Comparison of ENCODE assay signal across 10 cellular contexts in the genomic region with DNA sequence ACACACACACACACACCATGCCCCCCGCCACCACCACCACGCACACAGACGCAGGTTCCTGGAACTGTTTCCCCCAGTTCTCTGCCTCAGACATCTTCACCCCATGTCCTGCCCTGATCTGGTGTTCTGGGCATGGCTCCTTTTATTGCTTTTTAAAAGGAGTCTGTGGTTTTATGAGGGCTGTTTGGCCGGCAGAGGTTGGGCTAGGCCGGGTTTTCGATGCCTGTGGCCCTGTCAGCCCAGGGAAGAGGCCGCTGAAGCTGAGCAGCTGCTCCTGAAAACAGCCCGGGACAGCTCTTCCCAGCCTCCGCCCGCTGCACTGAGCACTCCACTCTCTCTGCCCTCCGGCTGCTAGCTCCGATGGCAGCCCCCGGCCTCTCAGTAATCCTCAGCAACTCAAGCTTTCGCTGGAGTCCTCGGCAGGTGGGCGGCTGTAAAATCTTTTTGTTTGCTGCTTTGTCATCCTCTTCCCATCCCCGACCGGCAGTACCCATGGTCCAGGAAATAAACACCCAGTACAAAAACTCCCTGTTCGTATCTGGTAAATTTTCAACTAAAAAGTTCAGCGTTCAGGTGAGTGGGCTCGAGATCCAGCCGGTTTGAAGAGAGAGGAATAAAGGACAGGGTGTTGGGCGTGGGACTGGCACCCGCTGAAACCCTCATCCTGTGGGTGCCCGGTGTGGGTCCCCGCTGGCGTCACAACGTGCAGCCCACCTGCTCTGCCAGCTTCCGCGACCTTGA.
DNase-seq lines count a peak whose midpoint lies in the region; ATAC-seq and TF ChIP-seq lines count a peak whose summit lies in the region.
"Had no signal": no experiment of that assay in that cellular context is flagged by ENCODE, and none has a peak within 500 bp of the region (broad histone marks: within the 10 kb centered on the region; RNA-seq: fewer than 3 reads in every experiment).

No MANE protein-coding gene starts in this region.

- H3K9me3 ChIP-seq in hepatocyte (ENCODE audit: low read depth) (no peaks in the 10 kb centered on the region), skeletal muscle satellite cell (replicated peaks; ENCODE audit: low read length) (no peaks in the 10 kb centered on the region)

- H3K9me2 ChIP-seq in hepatocyte (replicated peaks; ENCODE audit: insufficient read depth): no peaks in the 10 kb centered on the region

- 24% methylated on average over 30 of the region's 30 CpGs for WGBS in hepatocyte (ENCODE audit: low lambda C conversion rate, missing lambda C conversion rate)

- peaks cover 5% of the 10 kb centered on the region for H3K4me1 Mint-ChIP-seq in activated T-cell treated with anti-CD3 and anti-CD28 coated beads, Interleukin-2, amount 50 U/mL, for 72 hours (ENCODE audit: low read depth)
- no peaks in the 10 kb centered on the region for H3K4me1 Mint-ChIP-seq in activated T-helper 2 cell treated with anti-CD3 and anti-CD28 coated beads, Interferon-gamma antibody, Interleukin-2, Interleukin-4, amounts not matched to agents 10 μg/mL and 5 μg/mL and 100 μg/mL, durations not matched to agents 14 hours and 24 hours and 36 hours (ENCODE audit: low read depth)
- H3K4me1 Mint-ChIP-seq: memory B cell had no signal

- H3K36me3 Mint-ChIP-seq in activated T-cell treated with anti-CD3 and anti-CD28 coated beads, Interleukin-2, amount 50 U/mL, for 72 hours (ENCODE audit: insufficient read depth in 2 of 2): no peaks in the 10 kb centered on the region
- H3K36me3 Mint-ChIP-seq in activated T-helper 2 cell treated with anti-CD3 and anti-CD28 coated beads, Interferon-gamma antibody, Interleukin-2, Interleukin-4, amounts not matched to agents 10 μg/mL and 5 μg/mL and 100 μg/mL, durations not matched to agents 14 hours and 24 hours and 36 hours (ENCODE audit: low read depth): no peaks in the 10 kb centered on the region
- H3K36me3 Mint-ChIP-seq: memory B cell had no signal

- H3K79me2 ChIP-seq in hepatocyte: no peaks in the 10 kb centered on the region

- peak in 1 of 2 donors; percentile 26 for ATAC-seq in activated T-cell treated with anti-CD3 and anti-CD28 coated beads, Interleukin-2, amount 50 U/mL, for 72 hours (replicated peaks in 1 of 2)
- ATAC-seq in HG02763 (IDR thresholded peaks at IDR 0.05; ENCODE audit: unreplicated experiment) (no peak), GM21576 (IDR thresholded peaks at IDR 0.05; ENCODE audit: unreplicated experiment) (no peak)
- ATAC-seq: GM12878 had no signal

- H3K27me3 ChIP-seq in hepatocyte (no peaks in the 10 kb centered on the region), skeletal muscle satellite cell (ENCODE audit: control insufficient read depth, insufficient read depth, low read length) (peaks cover 23% of the 10 kb centered on the region)

- peaks cover 12% of the 10 kb centered on the region for H3K27me3 Mint-ChIP-seq in activated T-cell treated with anti-CD3 and anti-CD28 coated beads, Interleukin-2, amount 50 U/mL, for 72 hours (ENCODE audit: low read depth)
- H3K27me3 Mint-ChIP-seq in activated T-helper 2 cell treated with anti-CD3 and anti-CD28 coated beads, Interferon-gamma antibody, Interleukin-2, Interleukin-4, amounts not matched to agents 10 μg/mL and 5 μg/mL and 100 μg/mL, durations not matched to agents 14 hours and 24 hours and 36 hours (ENCODE audit: low read depth): peaks cover 43% of the 10 kb centered on the region

- peaks cover 34% of the 10 kb centered on the region for H3K4me1 ChIP-seq in hepatocyte (ENCODE audit: insufficient read depth)
- peaks cover 17% of the 10 kb centered on the region for H3K4me1 ChIP-seq in skeletal muscle satellite cell (ENCODE audit: control insufficient read depth, insufficient read depth, low read length)

- peak overlapping the region; percentile 93 for H3K27ac ChIP-seq in hepatocyte

- H3K9ac ChIP-seq in skeletal muscle satellite cell (ENCODE audit: low read depth, low read length): peak overlapping the region; percentile 49

- peak; percentile 38 for DNase-seq in HFF-Myc (ENCODE audit: extremely low read depth, low read depth)
- DNase-seq in activated T-cell treated with anti-CD3 and anti-CD28 coated beads, Interleukin-2, amount 50 U/mL, for 72 hours: no peak
- peak; percentile 83 for DNase-seq in hepatocyte (ENCODE audit: low spot score)
- DNase-seq in activated T-helper 2 cell treated with anti-CD3 and anti-CD28 coated beads, Interferon-gamma antibody, Interleukin-2, Interleukin-4, amounts not matched to agents 10 μg/mL and 5 μg/mL and 100 μg/mL, durations not matched to agents 14 hours and 24 hours and 36 hours (ENCODE audit: low spot score): no peak
- no peak for DNase-seq in inferior parietal cortex (ENCODE audit: extremely low spot score)

- H3K9me3 Mint-ChIP-seq in activated T-cell treated with anti-CD3 and anti-CD28 coated beads, Interleukin-2, amount 50 U/mL, for 72 hours: no peaks in the 10 kb centered on the region
- H3K9me3 Mint-ChIP-seq in activated T-helper 2 cell treated with anti-CD3 and anti-CD28 coated beads, Interferon-gamma antibody, Interleukin-2, Interleukin-4, amounts not matched to agents 10 μg/mL and 5 μg/mL and 100 μg/mL, durations not matched to agents 14 hours and 24 hours and 36 hours: no peaks in the 10 kb centered on the region
- H3K9me3 Mint-ChIP-seq: memory B cell had no signal

- intact Hi-C loops in activated T-helper 2 cell treated with anti-CD3 and anti-CD28 coated beads, Interferon-gamma antibody, Interleukin-2, Interleukin-4, amounts not matched to agents 10 μg/mL and 5 μg/mL and 100 μg/mL, durations not matched to agents 14 hours and 24 hours and 36 hours (cut with micrococcal nuclease): no loop called here

- H3K27ac Mint-ChIP-seq in activated T-cell treated with anti-CD3 and anti-CD28 coated beads, Interleukin-2, amount 50 U/mL, for 72 hours: peak overlapping the region; percentile 8
- H3K27ac Mint-ChIP-seq in activated T-helper 2 cell treated with anti-CD3 and anti-CD28 coated beads, Interferon-gamma antibody, Interleukin-2, Interleukin-4, amounts not matched to agents 10 μg/mL and 5 μg/mL and 100 μg/mL, durations not matched to agents 14 hours and 24 hours and 36 hours: no peak overlapping the region
- H3K27ac Mint-ChIP-seq: memory B cell had no signal

- H4K20me1 ChIP-seq in hepatocyte (ENCODE audit: insufficient read depth, poor library complexity, severe bottlenecking): no peaks in the 10 kb centered on the region

- peak overlapping the region; percentile 14 for H2AFZ ChIP-seq in hepatocyte

- H3K4me2 ChIP-seq in hepatocyte: peak overlapping the region; percentile 75
- peak overlapping the region; percentile 68 for H3K4me2 ChIP-seq in skeletal muscle satellite cell (ENCODE audit: low read length)

- no peak overlapping the region for H3K4me3 ChIP-seq in HFF-Myc (replicated peaks; ENCODE audit: low read depth, low read length)
- no peak overlapping the region for H3K4me3 ChIP-seq in hepatocyte
- no peak overlapping the region for H3K4me3 ChIP-seq in skeletal muscle satellite cell (ENCODE audit: low read length)
- H3K4me3 ChIP-seq: GM12878 had no signal

- peak overlapping the region; percentile 58 for H3K4me3 Mint-ChIP-seq in activated T-cell treated with anti-CD3 and anti-CD28 coated beads, Interleukin-2, amount 50 U/mL, for 72 hours
- H3K4me3 Mint-ChIP-seq in activated T-helper 2 cell treated with anti-CD3 and anti-CD28 coated beads, Interferon-gamma antibody, Interleukin-2, Interleukin-4, amounts not matched to agents 10 μg/mL and 5 μg/mL and 100 μg/mL, durations not matched to agents 14 hours and 24 hours and 36 hours (ENCODE audit: low read depth): no peak overlapping the region
- H3K4me3 Mint-ChIP-seq: memory B cell had no signal

- TF ChIP-seq CTCF in HFF-Myc (IDR thresholded peaks at IDR 0.05; ENCODE audit: low read depth, low read length, missing control alignments) (no peak), hepatocyte (IDR thresholded peaks at IDR 0.05; ENCODE audit: poor library complexity) (peak; percentile 28)

- no peaks in the 10 kb centered on the region for H3K36me3 ChIP-seq in hepatocyte (replicated peaks; ENCODE audit: insufficient read depth, low read depth)
- no peaks in the 10 kb centered on the region for H3K36me3 ChIP-seq in skeletal muscle satellite cell (ENCODE audit: insufficient read depth, low read length)

Comparison
In these comparisons a context has a peak if more than half of its experiments do, and no peak if none do; other contexts are left out.
1. DNase-seq: peak in HFF-Myc (single experiment) and hepatocyte (single experiment); none in activated T-cell treated with anti-CD3 and anti-CD28 coated beads, Interleukin-2, amount 50 U/mL, for 72 hours (0 of 2), activated T-helper 2 cell treated with anti-CD3 and anti-CD28 coated beads, Interferon-gamma antibody, Interleukin-2, Interleukin-4, amounts not matched to agents 10 μg/mL and 5 μg/mL and 100 μg/mL, durations not matched to agents 14 hours and 24 hours and 36 hours (single experiment) and inferior parietal cortex (single experiment).